14 cellular contexts compared by ENCODE assay signal in genomic region chr1:230857077-230857476, GRCh38. TPM values are rescaled to one million over a fixed set of nuclear protein-coding genes. Genes with fewer than 3 reads are reported as not detected.
DNase-seq lines count a peak whose midpoint lies in the region; ATAC-seq, FAIRE-seq and TF ChIP-seq lines count a peak whose summit lies in the region.
"Had no signal": no experiment of that assay in that cellular context is flagged by ENCODE, and none has a peak within 500 bp of the region (broad histone marks: within the 10 kb centered on the region; RNA-seq: fewer than 3 reads in every experiment).

No MANE protein-coding gene starts in this region.

- H3K36me3 Mint-ChIP-seq in Calu3 (ENCODE audit: insufficient read depth, unreplicated experiment) (peaks cover 33% of the 10 kb centered on the region), astrocyte (ENCODE audit: low read depth, unreplicated experiment) (peaks cover 47% of the 10 kb centered on the region)

- H3K27me3 ChIP-seq in astrocyte (ENCODE audit: insufficient read depth, low read length) (no peaks in the 10 kb centered on the region), rectal smooth muscle tissue (ENCODE audit: control insufficient read depth, insufficient read depth, low read length) (no peaks in the 10 kb centered on the region)
- H3K27me3 ChIP-seq: hepatocyte had no signal

- H3K4me1 ChIP-seq in astrocyte (ENCODE audit: insufficient read depth, low read length) (peaks cover 62% of the 10 kb centered on the region), rectal smooth muscle tissue (ENCODE audit: control insufficient read depth, insufficient read depth, low read length) (peaks cover 20% of the 10 kb centered on the region)

- H3K9ac ChIP-seq in astrocyte (ENCODE audit: low read length) = peak overlapping the region; percentile 72
- no peak overlapping the region for H3K9ac ChIP-seq in rectal smooth muscle tissue (ENCODE audit: low read length)

- peak overlapping the region; percentile 74 for H3K4me2 ChIP-seq in astrocyte (ENCODE audit: low read length)

- H3K27ac Mint-ChIP-seq in Calu3 (ENCODE audit: unreplicated experiment) (peak overlapping the region; percentile 95), astrocyte (ENCODE audit: unreplicated experiment) (peak overlapping the region; percentile 98)

- FAIRE-seq in astrocyte (lab: Jason Lieb, UNC) = peak; percentile 68
- FAIRE-seq: endometrium, small intestine had no signal

- intact Hi-C loops in Calu3 (cut with micrococcal nuclease; ENCODE audit: unreplicated experiment) (loop anchor here (2.0 kb wide), 2 partner anchors 32 to 58 kb away; no protein-coding TSS in a partner anchor), posterior vena cava (cut with DNase I) (no loop called here)

- H2AFZ ChIP-seq in astrocyte (ENCODE audit: low read depth, low read length) = peak overlapping the region; percentile 25
- H2AFZ ChIP-seq: hepatocyte had no signal

- peaks cover 89% of the 10 kb centered on the region for H3K79me2 ChIP-seq in astrocyte (ENCODE audit: insufficient read depth, low read length)

- H3K4me1 Mint-ChIP-seq in Calu3 (ENCODE audit: low read depth, unreplicated experiment) = peaks cover 78% of the 10 kb centered on the region
- peaks cover 66% of the 10 kb centered on the region for H3K4me1 Mint-ChIP-seq in astrocyte (ENCODE audit: low read depth, unreplicated experiment)

- H3K4me3 Mint-ChIP-seq in Calu3 (ENCODE audit: low read depth, unreplicated experiment) (peak overlapping the region; percentile 60), astrocyte (ENCODE audit: unreplicated experiment) (peak overlapping the region; percentile 61)

- no peak overlapping the region for H3K4me3 ChIP-seq in astrocyte (ENCODE audit: insufficient read depth, low read depth, low read length)
- H3K4me3 ChIP-seq in rectal smooth muscle tissue (ENCODE audit: low read length) = no peak overlapping the region
- H3K4me3 ChIP-seq: hepatocyte had no signal

- DNase-seq in Calu3 (peak; percentile 80), astrocyte (ENCODE audit: low read depth) (peak; percentile 74), kidney tubule cell (ENCODE audit: low spot score) (peak; percentile 22), NCI-H748 (lab: John Stamatoyannopoulos, UW; ENCODE audit: unreplicated experiment) (no peak), posterior vena cava (ENCODE audit: low spot score) (no peak), mucosa of gallbladder (ENCODE audit: low spot score) (no peak)
- DNase-seq: NCI-H1436 treated with DMSO at 0.1 percent for 48 hours, NCI-H748 treated with DMSO at 0.1 percent for 48 hours, SIG-M5, small intestine had no signal

- H4K20me1 ChIP-seq in astrocyte (ENCODE audit: insufficient read depth, low read length) = peaks cover 18% of the 10 kb centered on the region

- no peak for TF ChIP-seq CTCF in Calu3 (IDR thresholded peaks at IDR 0.05; ENCODE audit: unreplicated experiment)
- TF ChIP-seq CTCF in astrocyte (IDR thresholded peaks at IDR 0.05; ENCODE audit: insufficient read depth, low read depth, low read length) = no peak

- no peaks in the 10 kb centered on the region for H3K9me3 Mint-ChIP-seq in Calu3 (ENCODE audit: low read depth, unreplicated experiment)
- H3K9me3 Mint-ChIP-seq in astrocyte (ENCODE audit: unreplicated experiment) = peaks cover 4% of the 10 kb centered on the region

- H3K27ac ChIP-seq in astrocyte (ENCODE audit: low read depth, low read length) (peak overlapping the region; percentile 92), rectal smooth muscle tissue (ENCODE audit: low read depth, low read length) (peak overlapping the region; percentile 56)

- ATAC-seq in GM21737 (IDR thresholded peaks at IDR 0.05; ENCODE audit: unreplicated experiment) = no peak

- peaks cover 3% of the 10 kb centered on the region for H3K9me3 ChIP-seq in astrocyte (ENCODE audit: insufficient read depth, low read depth, low read length)

- no peaks in the 10 kb centered on the region for H3K27me3 Mint-ChIP-seq in Calu3 (ENCODE audit: unreplicated experiment)
- no peaks in the 10 kb centered on the region for H3K27me3 Mint-ChIP-seq in astrocyte (ENCODE audit: low read depth, unreplicated experiment)

- peaks cover 30% of the 10 kb centered on the region for H3K36me3 ChIP-seq in astrocyte (ENCODE audit: insufficient read depth, low read length)
- peaks cover 4% of the 10 kb centered on the region for H3K36me3 ChIP-seq in rectal smooth muscle tissue (ENCODE audit: control insufficient read depth, insufficient read depth, low read length)

- no TSS peak for BruUV-seq in Calu3 (replicated peaks; lab: Mats Ljungman, UMichigan)

- CTCF ChIA-PET in Calu3 (lab: Charles Lee) = no interaction called here

RNA-seq across cellular contexts. Expression of gene C1orf198, which starts 11.2 kb away (rescaled TPM):
- total RNA-seq in Calu3 (2022) (77.2 and 80.4 TPM in 2 replicates), astrocyte (102 and 107 TPM in 2 replicates), posterior vena cava (10 to 100 TPM; 79.5 to 98.4 TPM), mucosa of gallbladder (152 TPM)

Comparison
In these comparisons a context has a peak if more than half of its experiments do, and no peak if none do; other contexts are left out.
1. DNase-seq: peak in Calu3 (single experiment), astrocyte (single experiment) and kidney tubule cell (single experiment); none in NCI-H748 (single experiment), posterior vena cava (single experiment) and mucosa of gallbladder (single experiment).